ENCODE assay signal across 28 cellular contexts in the genomic region with DNA sequence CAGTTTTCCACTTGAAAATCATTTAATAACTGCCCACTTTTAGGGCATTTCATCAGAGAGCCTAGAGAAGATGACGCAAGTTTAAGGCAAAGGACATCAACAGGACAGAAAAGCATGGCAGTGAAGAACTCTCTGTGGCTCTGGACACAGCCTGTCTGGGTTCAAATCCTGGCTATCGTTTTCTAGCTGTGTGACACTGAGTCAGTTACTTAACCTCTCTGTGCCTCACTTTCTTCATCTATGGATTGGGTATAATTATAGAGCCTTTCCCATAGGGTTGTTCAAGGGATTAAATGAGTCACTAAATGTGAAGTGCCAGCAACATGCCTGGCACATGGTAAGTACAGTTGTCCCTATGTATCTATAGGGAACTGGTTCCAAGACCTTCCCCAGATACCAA.
"Had no signal": no experiment of that assay in that cellular context is flagged by ENCODE, and none has a peak within 500 bp of the region (broad histone marks: within the 10 kb centered on the region; RNA-seq: fewer than 3 reads in every experiment).

No MANE protein-coding gene starts in this region.

- DNase-seq: hippocampal formation; kidney glomerular epithelial cell; left cardiac atrium; lower lobe of right lung; mammary epithelial cell; mesendoderm; naive B cell; natural killer cell; nephron progenitor cell; occipital lobe; right lobe of liver; stimulated activated CD4-positive, alpha-beta T cell treated with anti-CD3 and anti-CD28 coated beads, Interleukin-1b, Interleukin-23, amount 100 ng/mL, for 48 hours; stimulated activated CD4-positive, alpha-beta T cell treated with anti-CD3 and anti-CD28 coated beads, Interleukin-2, amount 100 ng/mL, for 48 hours; stimulated activated CD4-positive, alpha-beta T cell treated with anti-CD3 and anti-CD28 coated beads, Interleukin-4, amount 100 ng/mL, for 4 hours; stimulated activated CD8-positive, alpha-beta memory T cell treated with anti-CD3 and anti-CD28 coated beads, Interleukin-4, amount 100 ng/mL, for 48 hours; stimulated activated naive CD4-positive, alpha-beta T cell treated with Interleukin-2 at 50 U/mL for 16 hours; stimulated activated naive CD8-positive, alpha-beta T cell treated with anti-CD3 and anti-CD28 coated beads, Interleukin-15, amount 100 ng/mL, for 72 hours; substantia nigra; upper lobe of left lung had no signal

- H3K27ac Mint-ChIP-seq: naive B cell; natural killer cell; neural progenitor cell; stimulated activated memory B cell treated with anti-CD40 and anti-IgM and Interleukin-4, amounts not matched to agents 10 μg/mL and 1 μg/mL and 100 μg/mL, for 72 hours; stimulated activated naive CD8-positive, alpha-beta T cell treated with anti-CD3 and anti-CD28 coated beads, Interleukin-15, amount 100 ng/mL, for 72 hours had no signal

- H3K4me2 ChIP-seq: neural progenitor cell had no signal

- H3K9ac ChIP-seq: neural progenitor cell, parathyroid adenoma had no signal

- H3K27me3 ChIP-seq: tibial nerve, upper lobe of left lung, vagina had no signal

- H3K4me3 ChIP-seq: lower lobe of right lung, neural progenitor cell, right atrium auricular region, right lobe of liver, smooth muscle cell, tibial nerve, upper lobe of left lung, vagina had no signal

- H3K9me3 Mint-ChIP-seq: mesothelial cell of epicardium; stimulated activated memory B cell treated with anti-CD40 and anti-IgM and Interleukin-4, amounts not matched to agents 10 μg/mL and 1 μg/mL and 100 μg/mL, for 72 hours; stimulated activated naive CD8-positive, alpha-beta T cell treated with anti-CD3 and anti-CD28 coated beads, Interleukin-15, amount 100 ng/mL, for 72 hours had no signal

- H3K4me1 ChIP-seq: parathyroid adenoma, right atrium auricular region, right lobe of liver had no signal

- H3K36me3 ChIP-seq: lower lobe of right lung, neural progenitor cell, neutrophil, right atrium auricular region, right lobe of liver, tibial nerve, upper lobe of left lung, vagina had no signal

- H3K9me3 ChIP-seq: lower lobe of right lung, neutrophil, right atrium auricular region, right lobe of liver, tibial nerve, upper lobe of left lung, vagina had no signal

- H3K4me1 Mint-ChIP-seq: natural killer cell; stimulated activated memory B cell treated with anti-CD40 and anti-IgM and Interleukin-4, amounts not matched to agents 10 μg/mL and 1 μg/mL and 100 μg/mL, for 72 hours had no signal

- H3K4me3 Mint-ChIP-seq: mesothelial cell of epicardium; naive B cell; natural killer cell; neural progenitor cell; stimulated activated memory B cell treated with anti-CD40 and anti-IgM and Interleukin-4, amounts not matched to agents 10 μg/mL and 1 μg/mL and 100 μg/mL, for 72 hours; stimulated activated naive CD8-positive, alpha-beta T cell treated with anti-CD3 and anti-CD28 coated beads, Interleukin-15, amount 100 ng/mL, for 72 hours had no signal

- H3K79me2 ChIP-seq: parathyroid adenoma had no signal

- H3K27ac ChIP-seq: neural progenitor cell, neutrophil, parathyroid adenoma, right atrium auricular region, right lobe of liver, tibial nerve, vagina had no signal

- H2AFZ ChIP-seq: neural progenitor cell, parathyroid adenoma had no signal

- H3K36me3 Mint-ChIP-seq: naive B cell; stimulated activated memory B cell treated with anti-CD40 and anti-IgM and Interleukin-4, amounts not matched to agents 10 μg/mL and 1 μg/mL and 100 μg/mL, for 72 hours had no signal
